1 cellular context compared by ENCODE assay signal in genomic region chr18:32001141-32001540, GRCh38. TPM values are rescaled to one million over a fixed set of nuclear protein-coding genes. Genes with fewer than 3 reads are reported as not detected.
"Had no signal": no experiment of that assay in that cellular context is flagged by ENCODE, and none has a peak within 500 bp of the region (broad histone marks: within the 10 kb centered on the region; RNA-seq: fewer than 3 reads in every experiment).

No MANE protein-coding gene starts in this region.

RNA-seq across cellular contexts. Expression of gene RNF125, which starts 17.5 kb away (rescaled TPM):
- total RNA-seq: SJSA1 had no signal
